ENCODE assay signal across 7 cellular contexts in genomic region chr11:68313574-68314202, GRCh38. TPM values are rescaled to one million over a fixed set of nuclear protein-coding genes. Genes with fewer than 3 reads are reported as not detected.
DNase-seq lines count a peak whose midpoint lies in the region; ATAC-seq and TF ChIP-seq lines count a peak whose summit lies in the region.

No MANE protein-coding gene starts in this region.

- H3K79me2 ChIP-seq in OCI-LY3 (ENCODE audit: low read length) = peaks cover 52% of the 10 kb centered on the region

- H3K4me1 Mint-ChIP-seq in effector memory CD8-positive, alpha-beta T cell (ENCODE audit: low read depth in 2 of 2) = peaks cover 13% of the 10 kb centered on the region in 2 donors
- H3K4me1 Mint-ChIP-seq in natural killer cell = peaks cover 14 to 20% of the 10 kb centered on the region in 2 donors

- peak overlapping the region in 1 of 2 donors; percentile 38 for H3K27ac Mint-ChIP-seq in effector memory CD8-positive, alpha-beta T cell
- no peak overlapping the region for H3K27ac Mint-ChIP-seq in natural killer cell

- H3K27ac ChIP-seq in OCI-LY3 (ENCODE audit: low read length) = peak overlapping the region; percentile 19; the same call in 1 of the 2 replicates

- POLR2A ChIA-PET in HEK293T (lab: Yijun Ruan, JAX) = no interaction called here

- peaks cover 4% of the 10 kb centered on the region for H3K36me3 Mint-ChIP-seq in effector memory CD8-positive, alpha-beta T cell (ENCODE audit: insufficient read depth)
- no peaks in the 10 kb centered on the region for H3K36me3 Mint-ChIP-seq in natural killer cell

- H3K4me3 ChIP-seq in GM12875 (ENCODE audit: low read depth, low read length) = peak overlapping the region; percentile 82
- H3K4me3 ChIP-seq in OCI-LY3 (ENCODE audit: low read length) = peak overlapping the region; percentile 91

- no peak for TF ChIP-seq CTCF in GM12875 (IDR thresholded peaks at IDR 0.05; ENCODE audit: borderline replicate concordance, insufficient read depth, low read depth, low read length)
- no peak for TF ChIP-seq CTCF in OCI-LY3 (IDR thresholded peaks at IDR 0.05; ENCODE audit: low read depth, low read length)
- no peak for TF ChIP-seq CTCF in natural killer cell (IDR thresholded peaks at IDR 0.05)
- TF ChIP-seq CTCF in GM10266 (IDR thresholded peaks at IDR 0.05; ENCODE audit: control insufficient read depth, insufficient read depth, low read depth, missing control alignments) = no peak

- H3K4me1 ChIP-seq in OCI-LY3 (ENCODE audit: low read length) = peaks cover 27% of the 10 kb centered on the region

- no peak for ATAC-seq in effector memory CD8-positive, alpha-beta T cell (replicated peaks)
- no peak for ATAC-seq in natural killer cell

- DNase-seq in effector memory CD8-positive, alpha-beta T cell = no peak
- no peak for DNase-seq in natural killer cell
- DNase-seq in GM10266 (ENCODE audit: extremely low spot score) = no peak
- no peak for DNase-seq in NCI-H345 (lab: John Stamatoyannopoulos, UW)
- no peak for DNase-seq in HEK293T (ENCODE audit: extremely low spot score)

- CTCF ChIA-PET in HEK293T (lab: Yijun Ruan, JAX) = no interaction called here

- H3K27me3 ChIP-seq in OCI-LY3 (ENCODE audit: low read depth, low read length) = no peaks in the 10 kb centered on the region

- peak overlapping the region; percentile 39; the same call in 1 of the 2 replicates for H2AFZ ChIP-seq in OCI-LY3 (ENCODE audit: low read depth, low read length)

- no peaks in the 10 kb centered on the region for H3K36me3 ChIP-seq in OCI-LY3 (replicated peaks; ENCODE audit: low read depth, low read length)

- H4K20me1 ChIP-seq in OCI-LY3 (ENCODE audit: insufficient read depth, low read length) = peaks cover 25% of the 10 kb centered on the region

- peak overlapping the region; percentile 74 to 75 for H3K4me3 Mint-ChIP-seq in effector memory CD8-positive, alpha-beta T cell
- peak overlapping the region; percentile 79 for H3K4me3 Mint-ChIP-seq in natural killer cell

- intact Hi-C loops in natural killer cell (cut with micrococcal nuclease) = no loop called here

- peak overlapping the region; percentile 87 for H3K9ac ChIP-seq in OCI-LY3 (ENCODE audit: low read length)

- H3K27me3 Mint-ChIP-seq in effector memory CD8-positive, alpha-beta T cell = peaks cover 0 to 38% of the 10 kb centered on the region in 2 donors
- peaks cover 38 to 45% of the 10 kb centered on the region in 2 donors for H3K27me3 Mint-ChIP-seq in natural killer cell (ENCODE audit: low read depth in 2 of 2)

- H3K4me2 ChIP-seq in OCI-LY3 (ENCODE audit: low read length) = peak overlapping the region; percentile 80

- H3K9me3 Mint-ChIP-seq in effector memory CD8-positive, alpha-beta T cell = no peaks in the 10 kb centered on the region
- H3K9me3 Mint-ChIP-seq in natural killer cell = no peaks in the 10 kb centered on the region

- no peaks in the 10 kb centered on the region for H3K9me3 ChIP-seq in OCI-LY3 (ENCODE audit: insufficient read depth, low read length)

TF ChIP-seq in HEK293T, 16 proteins besides CTCF, POLR2A, EP300 and RAD21:
- no peak for TF ChIP-seq LEF1 (IDR thresholded peaks at IDR 0.05; ENCODE audit: borderline replicate concordance)
- TF ChIP-seq PKNOX1 (IDR thresholded peaks at IDR 0.05) = no peak
- TF ChIP-seq CTBP1 (IDR thresholded peaks at IDR 0.05; ENCODE audit: borderline replicate concordance) = no peak

RNA-seq across cellular contexts. Expression of gene LRP5, which starts 1.3 kb away (rescaled TPM):
- 1 to 10 TPM in 1 of 3 donors, under 1 TPM in 2; 0.36 to 1.3 (median 0.89) TPM for total RNA-seq in natural killer cell

RNA-seq across cellular contexts. Expression of gene C11orf24, which starts 41.9 kb away (rescaled TPM):
- total RNA-seq in natural killer cell = 10 to 100 TPM; 15.6 to 26.1 (median 17.7) TPM
